ENCODE assay signal across 35 cellular contexts in the genomic region with DNA sequence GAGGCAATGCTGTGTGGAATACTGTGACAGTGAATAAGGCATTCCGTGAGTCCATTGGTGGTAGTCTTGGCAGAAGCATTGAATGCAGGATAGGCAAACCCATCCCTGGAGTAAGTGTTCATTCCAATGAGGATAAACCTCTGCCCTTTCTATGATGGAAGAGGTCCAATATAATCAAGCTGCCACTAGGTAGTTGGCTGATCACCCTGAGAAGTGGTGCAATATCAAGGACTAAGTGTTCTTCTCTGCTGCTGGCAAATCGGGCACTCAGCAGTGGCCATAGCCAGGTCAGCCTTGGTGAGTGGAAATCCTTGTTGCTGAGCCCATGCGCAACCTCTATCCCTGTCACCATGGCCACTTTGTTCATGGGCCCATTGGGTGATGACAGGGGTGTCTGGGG.
A peak's percentile ranks its signal among the peaks of the same experiment; 100 is the strongest.
DNase-seq lines count a peak whose midpoint lies in the region; ATAC-seq, FAIRE-seq and TF ChIP-seq lines count a peak whose summit lies in the region.
"Had no signal": no experiment of that assay in that cellular context is flagged by ENCODE, and none has a peak within 500 bp of the region (broad histone marks: within the 10 kb centered on the region; RNA-seq: fewer than 3 reads in every experiment).

No MANE protein-coding gene starts in this region.

- intact Hi-C loops in HepG2 (cut with micrococcal nuclease; ENCODE audit: unreplicated experiment): no loop called here
- intact Hi-C loops in right lobe of liver (cut with DNase I): no loop called here
- intact Hi-C loops in activated CD8-positive, alpha-beta T cell treated with anti-CD3 and anti-CD28 coated beads for 36 hours (cut with micrococcal nuclease): no loop called here

- WGBS in liver: 40% methylated on average over 3 of the region's 3 CpGs
- WGBS in HepG2 (ENCODE audit: low lambda C conversion rate): 6% methylated on average over 2 of the region's 3 CpGs
- 24% methylated on average over 3 of the region's 3 CpGs for WGBS in right lobe of liver (ENCODE audit: insufficient coverage, low coverage, low lambda C conversion rate, missing lambda C conversion rate)

- no peak for FAIRE-seq in HepG2 (lab: Jason Lieb, UNC)
- FAIRE-seq: A204.1, A549, D721Med had no signal

- CTCF ChIA-PET in HepG2 (lab: Yijun Ruan, JAX; ENCODE audit: low intra/inter-chr PET ratio, low total read pairs): no interaction called here
- CTCF ChIA-PET in activated CD8-positive, alpha-beta T cell treated with anti-CD3 and anti-CD28 coated beads for 36 hours (lab: Charles Lee): interaction anchor here (1.2 kb wide), 1 partner anchor 11 kb away, joined by 3 read pairs; no protein-coding TSS in a partner anchor

- H3K79me2 ChIP-seq in HepG2 (ENCODE audit: insufficient read depth, low read length): no peaks in the 10 kb centered on the region

- ATAC-seq in HepG2 (no peak), left lobe of liver (peak; percentile 97), right lobe of liver (peak; percentile 55 to 90 (median 83)), HG03280 (IDR thresholded peaks at IDR 0.05; ENCODE audit: unreplicated experiment) (no peak)
- ATAC-seq in activated CD8-positive, alpha-beta T cell treated with anti-CD3 and anti-CD28 coated beads for 36 hours: no peak
- ATAC-seq: A549; CD8-positive, alpha-beta T cell had no signal

- H3K9me3 Mint-ChIP-seq in activated CD8-positive, alpha-beta T cell treated with anti-CD3 and anti-CD28 coated beads for 36 hours: peaks cover 4% of the 10 kb centered on the region

- H3K36me3 ChIP-seq in liver (ENCODE audit: control insufficient read depth in 4 of 4, insufficient read depth in 3 of 4, low read depth in 1 of 4, low read length in 3 of 4) (no peaks in the 10 kb centered on the region), HepG2 (replicated peaks in 1 of 2; ENCODE audit: control insufficient read depth in 1 of 2, insufficient read depth in 2 of 2, low read length in 2 of 2) (no peaks in the 10 kb centered on the region), right lobe of liver (no peaks in the 10 kb centered on the region)
- H3K36me3 ChIP-seq: BE2C; BLaER1; BLaER1 treated with 17β-estradiol and CSF1 and Interleukin-3, amounts not matched to agents 10 nM and 100 nM had no signal

- no peak overlapping the region for H3K27ac Mint-ChIP-seq in activated CD8-positive, alpha-beta T cell treated with anti-CD3 and anti-CD28 coated beads for 36 hours
- H3K27ac Mint-ChIP-seq: B cell; CD4-positive, alpha-beta memory T cell; CD4-positive, alpha-beta T cell; CD4-positive, CD25-positive, alpha-beta regulatory T cell; CD8-positive, alpha-beta memory T cell; CD8-positive, alpha-beta T cell had no signal

- H3K9ac ChIP-seq in liver (ENCODE audit: low read depth in 1 of 2, low read length in 2 of 2) (no peak overlapping the region), HepG2 (ENCODE audit: insufficient read depth, low read depth, low read length) (no peak overlapping the region)
- H3K9ac ChIP-seq: BLaER1; BLaER1 treated with 17β-estradiol and CSF1 and Interleukin-3, amounts not matched to agents 10 nM and 100 nM had no signal

- POLR2A ChIA-PET in HepG2 (lab: Yijun Ruan, JAX): no interaction called here
- POLR2A ChIA-PET in activated CD8-positive, alpha-beta T cell treated with anti-CD3 and anti-CD28 coated beads for 36 hours (lab: Charles Lee): no interaction called here

- in situ Hi-C loops in HepG2 (cut with HindIII; ENCODE audit: extremely low pct_ligation_motif_present, low pct_unique_long_range_greater_than_20kb): no loop called here

- no peaks in the 10 kb centered on the region for H4K20me1 ChIP-seq in HepG2 (ENCODE audit: insufficient read depth, low read length)
- H4K20me1 ChIP-seq: BLaER1; BLaER1 treated with 17β-estradiol and CSF1 and Interleukin-3, amounts not matched to agents 10 nM and 100 nM had no signal

- TF ChIP-seq EP300 in HepG2 (IDR thresholded peaks at IDR 0.05; ENCODE audit: low read depth in 2 of 2, low read length in 2 of 2): no peak
- TF ChIP-seq EP300 in HepG2 (CRISPR knock-in tag; IDR thresholded peaks at IDR 0.05; ENCODE audit: borderline replicate concordance): no peak

- TF ChIP-seq POLR2A in HepG2 (IDR thresholded peaks at IDR 0.05; ENCODE audit: insufficient read depth in 1 of 2, low read depth in 2 of 2, low read length in 2 of 2) (no peak), right lobe of liver (IDR thresholded peaks at IDR 0.05) (no peak)

- no TSS peak for BruUV-seq in HepG2 (replicated peaks; lab: Mats Ljungman, UMichigan)

- TF ChIP-seq CTCF in liver (IDR thresholded peaks at IDR 0.05; ENCODE audit: low read depth, low read length, missing input control) (no peak), HepG2 (CRISPR knock-in tag; IDR thresholded peaks at IDR 0.05) (no peak), right lobe of liver (IDR thresholded peaks at IDR 0.05) (no peak)
- no peak for TF ChIP-seq CTCF in activated CD8-positive, alpha-beta T cell treated with anti-CD3 and anti-CD28 coated beads for 36 hours (IDR thresholded peaks at IDR 0.05)

- H3K9me3 ChIP-seq in liver (ENCODE audit: control insufficient read depth in 4 of 4, low read length in 3 of 4): peaks cover 0 to 2% (median 0%) of the 10 kb centered on the region in 4 donors
- H3K9me3 ChIP-seq in HepG2 (ENCODE audit: low read length): no peaks in the 10 kb centered on the region
- H3K9me3 ChIP-seq in right lobe of liver: no peaks in the 10 kb centered on the region
- H3K9me3 ChIP-seq: A549, BE2C, Caco-2 had no signal

- no peaks in the 10 kb centered on the region for H3K4me1 Mint-ChIP-seq in activated CD8-positive, alpha-beta T cell treated with anti-CD3 and anti-CD28 coated beads for 36 hours (ENCODE audit: low read depth)
- H3K4me1 Mint-ChIP-seq: B cell; CD14-positive monocyte; CD4-positive, alpha-beta memory T cell; CD4-positive, CD25-positive, alpha-beta regulatory T cell; CD8-positive, alpha-beta memory T cell had no signal

- no peak overlapping the region for H3K4me2 ChIP-seq in HepG2 (ENCODE audit: low read depth, low read length)
- H3K4me2 ChIP-seq: A549; BLaER1; BLaER1 treated with 17β-estradiol and CSF1 and Interleukin-3, amounts not matched to agents 10 nM and 100 nM had no signal

- H3K27me3 ChIP-seq in liver (ENCODE audit: control insufficient read depth in 4 of 4, insufficient read depth in 4 of 4, low read length in 3 of 4) (no peaks in the 10 kb centered on the region), HepG2 (ENCODE audit: control insufficient read depth in 1 of 2, insufficient read depth in 2 of 2, low read length in 2 of 2) (no peaks in the 10 kb centered on the region; a peak in 1 of 5 replicates), right lobe of liver (no peaks in the 10 kb centered on the region)
- H3K27me3 ChIP-seq: BE2C; BLaER1; BLaER1 treated with 17β-estradiol and CSF1 and Interleukin-3, amounts not matched to agents 10 nM and 100 nM had no signal

- H3K36me3 Mint-ChIP-seq in activated CD8-positive, alpha-beta T cell treated with anti-CD3 and anti-CD28 coated beads for 36 hours (ENCODE audit: low read depth): no peaks in the 10 kb centered on the region
- H3K36me3 Mint-ChIP-seq: CD14-positive monocyte; CD4-positive, alpha-beta memory T cell; CD8-positive, alpha-beta memory T cell; CD8-positive, alpha-beta T cell had no signal

- DNase-seq in HepG2 (ENCODE audit: low spot score): no peak
- DNase-seq in left lobe of liver (ENCODE audit: low spot score): peak; percentile 80
- peak in 2 of 3 donors; percentile 57 to 81 for DNase-seq in right lobe of liver
- no peak for DNase-seq in activated CD8-positive, alpha-beta T cell treated with anti-CD3 and anti-CD28 coated beads for 36 hours
- DNase-seq: 8988T; ACHN; AML-193; BE2C; C1 segment of cervical spinal cord; Caco-2; Calu3; CD4-positive, alpha-beta T cell; CD4-positive, CD25-positive, alpha-beta regulatory T cell; CD8-positive, alpha-beta memory T cell; CD8-positive, alpha-beta T cell; COR-L47; DMS 273 treated with DMSO at 0.1 percent for 48 hours; DMS153; DMS53; DMS79; DMS79 treated with DMSO at 0.1 percent for 48 hours; DND-41; EL had no signal

- H3K27me3 Mint-ChIP-seq in activated CD8-positive, alpha-beta T cell treated with anti-CD3 and anti-CD28 coated beads for 36 hours: peaks cover 3% of the 10 kb centered on the region

- TF ChIP-seq RAD21 in liver (IDR thresholded peaks at IDR 0.05) (no peak), HepG2 (CRISPR knock-in tag; IDR thresholded peaks at IDR 0.05) (no peak)

- H3K4me3 ChIP-seq in liver (ENCODE audit: low read depth in 1 of 3, low read length in 3 of 3) (no peak overlapping the region), HepG2 (replicated peaks in 1 of 3; ENCODE audit: insufficient read depth in 1 of 3, low read depth in 2 of 3, low read length in 3 of 3) (no peak overlapping the region), right lobe of liver (no peak overlapping the region)
- H3K4me3 ChIP-seq: A549; BLaER1; BLaER1 treated with 17β-estradiol and CSF1 and Interleukin-3, amounts not matched to agents 10 nM and 100 nM had no signal

- no peak overlapping the region for H2AFZ ChIP-seq in HepG2 (ENCODE audit: low read length)

- no peak overlapping the region for H3K4me3 Mint-ChIP-seq in activated CD8-positive, alpha-beta T cell treated with anti-CD3 and anti-CD28 coated beads for 36 hours
- H3K4me3 Mint-ChIP-seq: B cell; CD14-positive monocyte; CD4-positive, alpha-beta memory T cell; CD4-positive, alpha-beta T cell; CD4-positive, CD25-positive, alpha-beta regulatory T cell; CD8-positive, alpha-beta memory T cell; CD8-positive, alpha-beta T cell had no signal

- H3K4me1 ChIP-seq in liver (ENCODE audit: control insufficient read depth in 4 of 4, insufficient read depth in 4 of 4, low read length in 3 of 4) (no peaks in the 10 kb centered on the region), HepG2 (ENCODE audit: insufficient read depth, low read length) (no peaks in the 10 kb centered on the region), right lobe of liver (no peaks in the 10 kb centered on the region)
- H3K4me1 ChIP-seq: A549; BE2C; BLaER1; BLaER1 treated with 17β-estradiol and CSF1 and Interleukin-3, amounts not matched to agents 10 nM and 100 nM; Caco-2 had no signal

- no peak overlapping the region for H3K27ac ChIP-seq in liver (ENCODE audit: low read depth in 1 of 2, low read length in 2 of 2)
- no peak overlapping the region for H3K27ac ChIP-seq in HepG2 (ENCODE audit: extremely low read length, insufficient read depth, low read length)
- H3K27ac ChIP-seq in right lobe of liver: no peak overlapping the region
- H3K27ac ChIP-seq: 22Rv1; A549; BLaER1; BLaER1 treated with 17β-estradiol and CSF1 and Interleukin-3, amounts not matched to agents 10 nM and 100 nM; C4-2B had no signal

TF ChIP-seq in liver, 16 proteins besides CTCF, POLR2A, EP300 and RAD21 (continues in another document):
- no peak for TF ChIP-seq TAF1 (conservative IDR thresholded peaks at IDR 0.05)
- peak; percentile 49 to 73 for TF ChIP-seq RXRA (IDR thresholded peaks at IDR 0.05)
- no peak for TF ChIP-seq JUND (IDR thresholded peaks at IDR 0.05)
- no peak for TF ChIP-seq EGR1 (IDR thresholded peaks at IDR 0.05; ENCODE audit: low read depth in 2 of 2)
- peak; percentile 45 to 73 for TF ChIP-seq HNF4A (conservative IDR thresholded peaks at IDR 0.05)

Comparison
In these comparisons a context has a peak if more than half of its experiments do, and no peak if none do; other contexts are left out.
1. ATAC-seq: peak in left lobe of liver (single experiment) and right lobe of liver (4 of 4); none in HepG2 (single experiment), activated CD8-positive, alpha-beta T cell treated with anti-CD3 and anti-CD28 coated beads for 36 hours (single experiment) and HG03280 (single experiment).
2. DNase-seq: peak in left lobe of liver (single experiment) and right lobe of liver (2 of 3); none in HepG2 (single experiment) and activated CD8-positive, alpha-beta T cell treated with anti-CD3 and anti-CD28 coated beads for 36 hours (single experiment).